10 cellular contexts compared by ENCODE assay signal in genomic region chr20:3784226-3784853, GRCh38. TPM values are rescaled to one million over a fixed set of nuclear protein-coding genes. Genes with fewer than 3 reads are reported as not detected.
DNase-seq lines count a peak whose midpoint lies in the region; ATAC-seq and TF ChIP-seq lines count a peak whose summit lies in the region.
"Had no signal": no experiment of that assay in that cellular context is flagged by ENCODE, and none has a peak within 500 bp of the region (broad histone marks: within the 10 kb centered on the region; RNA-seq: fewer than 3 reads in every experiment).

No MANE protein-coding gene starts in this region.

- POLR2A ChIA-PET in A673 (lab: Charles Lee; ENCODE audit: low non-redundant PET), result no interaction called here

- peak overlapping the region; percentile 58 for H3K27ac ChIP-seq in A673 (ENCODE audit: low read depth, low read length, poor library complexity, severe bottlenecking)
- H3K27ac ChIP-seq in H9 (ENCODE audit: insufficient read length, low read depth, low read length), result no peak overlapping the region

- no peak overlapping the region for H2BK12ac ChIP-seq in H9 (ENCODE audit: insufficient read length, low read depth, low read length)

- H3K9me3 ChIP-seq in A673 (ENCODE audit: low read depth, low read length, poor library complexity, severe bottlenecking) (no peaks in the 10 kb centered on the region), H9 (ENCODE audit: control insufficient read depth, low read depth, low read length) (no peaks in the 10 kb centered on the region)

- WGBS in H9 (ENCODE audit: extremely low coverage, insufficient read length, low lambda C conversion rate), result no CpG with 5 or more reads among the region's 17 CpGs

- peaks cover 21 to 32% of the 10 kb centered on the region in 2 experiments for H3K4me1 Mint-ChIP-seq in H9
- H3K4me1 Mint-ChIP-seq in brain, result peaks cover 78% of the 10 kb centered on the region
- H3K4me1 Mint-ChIP-seq in naive B cell, result peaks cover 48 to 60% (median 60%) of the 10 kb centered on the region in 3 donors

- peak overlapping the region; percentile 8 to 40; a peak in 4 of 5 replicates for H3K4me3 Mint-ChIP-seq in H9
- peak overlapping the region; percentile 58 to 78 (median 72) for H3K4me3 Mint-ChIP-seq in brain
- peak overlapping the region in 6 of 8 donors; percentile 30 to 71 (median 54) for H3K4me3 Mint-ChIP-seq in naive B cell

- H3K27me3 Mint-ChIP-seq in H9 (ENCODE audit: low read depth) (peaks cover 38% of the 10 kb centered on the region), brain (peaks cover 21% of the 10 kb centered on the region), naive B cell (peaks cover 0 to 5% (median 0%) of the 10 kb centered on the region in 3 donors)

- H3K23me2 ChIP-seq in H9 (ENCODE audit: insufficient read length, low read depth, low read length, poor library complexity, severe bottlenecking), result peaks cover 10% of the 10 kb centered on the region

- TF ChIP-seq CTCF in A673 (conservative IDR thresholded peaks at IDR 0.05; ENCODE audit: low read depth, low read length) (no peak), H9 (conservative IDR thresholded peaks at IDR 0.05) (no peak), brain (conservative IDR thresholded peaks at IDR 0.05) (no peak), omental fat pad (IDR thresholded peaks at IDR 0.05) (no peak)

- H3K27me3 ChIP-seq in A673 (replicated peaks; ENCODE audit: insufficient read depth, low read depth, low read length, poor library complexity) (peaks cover 3% of the 10 kb centered on the region), H9 (ENCODE audit: insufficient read depth, low read length) (peaks cover 2% of the 10 kb centered on the region; the same call in 1 of the 2 replicates)

- H3K4me2 ChIP-seq in H9 (ENCODE audit: insufficient read depth, insufficient read length, low read length), result no peak overlapping the region

- H3K14ac ChIP-seq in H9 (ENCODE audit: insufficient read depth, low read length), result no peak overlapping the region

- no peak overlapping the region for H2AK5ac ChIP-seq in H9 (ENCODE audit: insufficient read length, low read length)

- H4K5ac ChIP-seq in H9 (ENCODE audit: insufficient read length, low read depth, low read length), result no peak overlapping the region

- no peak overlapping the region for H3K18ac ChIP-seq in H9 (ENCODE audit: insufficient read length, low read depth, low read length)

- no peaks in the 10 kb centered on the region for H3K79me1 ChIP-seq in H9 (ENCODE audit: insufficient read depth, low read depth, low read length, poor library complexity, severe bottlenecking)

- no peak overlapping the region for H2BK5ac ChIP-seq in H9 (ENCODE audit: insufficient read length, low read length)

- no peak overlapping the region for H2BK15ac ChIP-seq in H9 (ENCODE audit: low read depth, low read length)

- peaks cover 5 to 12% (median 8%) of the 10 kb centered on the region in 3 experiments for H3K36me3 Mint-ChIP-seq in H9 (ENCODE audit: insufficient read depth in 1 of 3, low read depth in 3 of 3)
- H3K36me3 Mint-ChIP-seq in brain, result peaks cover 8% of the 10 kb centered on the region
- no peaks in the 10 kb centered on the region for H3K36me3 Mint-ChIP-seq in naive B cell

- H3K36me3 ChIP-seq in A673 (ENCODE audit: insufficient read depth, low read length, poor library complexity, severe bottlenecking), result no peaks in the 10 kb centered on the region

- ATAC-seq in naive B cell (ENCODE audit: low read depth in 2 of 2) (no peak), HG03025 (IDR thresholded peaks at IDR 0.05; ENCODE audit: low FRiP score, unreplicated experiment) (no peak), omental fat pad (ENCODE audit: low FRiP score) (no peak)

- H2BK120ac ChIP-seq in H9 (ENCODE audit: low read depth, low read length, poor library complexity, severe bottlenecking), result no peak overlapping the region

- H2AFZ ChIP-seq in H9 (ENCODE audit: low read length), result no peak overlapping the region

- H3K9me3 Mint-ChIP-seq in H9 (no peaks in the 10 kb centered on the region), brain (peaks cover 0 to 2% (median 0%) of the 10 kb centered on the region in 5 experiments), naive B cell (no peaks in the 10 kb centered on the region)

- DNase-seq in A673 (ENCODE audit: low spot score) (no peak), H9 (no peak), naive B cell (no peak), occipital lobe (lab: John Stamatoyannopoulos, UW) (no peak), NCI-H2081 treated with DMSO at 0.1 percent for 48 hours (lab: John Stamatoyannopoulos, UW) (no peak), omental fat pad (ENCODE audit: low spot score) (no peak)
- DNase-seq: amniotic stem cell had no signal

- H3T11ph ChIP-seq in H9 (ENCODE audit: low read length), result no peak overlapping the region

- no peaks in the 10 kb centered on the region for H3K79me2 ChIP-seq in H9 (ENCODE audit: insufficient read depth, low read length)

- no peak overlapping the region for H3K4ac ChIP-seq in H9 (ENCODE audit: low read depth, low read length)

- CTCF ChIA-PET in A673 (lab: Charles Lee), result no interaction called here

- no peak overlapping the region for H4K91ac ChIP-seq in H9 (ENCODE audit: insufficient read length, low read depth, low read length)

- no peak overlapping the region for H4K8ac ChIP-seq in H9 (replicated peaks; ENCODE audit: insufficient read length, low read depth, low read length)

- H3K4me3 ChIP-seq in A673 (ENCODE audit: low read depth, low read length, poor library complexity, severe bottlenecking), result peak overlapping the region; percentile 84

- BruUV-seq in A673 (replicated peaks; lab: Mats Ljungman, UMichigan), result TSS peak; percentile 88

- peaks cover 27% of the 10 kb centered on the region for H3K4me1 ChIP-seq in A673 (ENCODE audit: insufficient read depth, low read length, poor library complexity, severe bottlenecking)
- H3K4me1 ChIP-seq in H9 (ENCODE audit: insufficient read depth, low read length), result no peaks in the 10 kb centered on the region

- H3K56ac ChIP-seq in H9 (ENCODE audit: insufficient read length, low read depth, low read length), result no peak overlapping the region

- no peaks in the 10 kb centered on the region for H4K20me1 ChIP-seq in H9 (ENCODE audit: control insufficient read depth, insufficient read depth, insufficient read length)

- intact Hi-C loops in A673 (cut with micrococcal nuclease; ENCODE audit: unreplicated experiment), result no loop called here

- H3K9ac ChIP-seq in H9 (ENCODE audit: extremely low read depth, insufficient read length, low read length), result no peak overlapping the region

- no peak overlapping the region for H3K27ac Mint-ChIP-seq in H9
- H3K27ac Mint-ChIP-seq in brain, result peak overlapping the region in 4 of 5 experiments; percentile 67 to 85 (median 76)
- H3K27ac Mint-ChIP-seq in naive B cell, result peak overlapping the region in 5 of 6 donors; percentile 21 to 97 (median 78)

- H3K23ac ChIP-seq in H9 (ENCODE audit: insufficient read length, low read depth, low read length), result no peak overlapping the region

- H2BK20ac ChIP-seq in H9 (ENCODE audit: low read depth, low read length, poor library complexity, severe bottlenecking), result no peak overlapping the region

RNA-seq across cellular contexts. Expression of gene CENPB, which starts 2.2 kb away (rescaled TPM):
- total RNA-seq in A673 (2021) (101 and 108 TPM in 2 replicates), H9 (2021) (63.1 and 64.0 TPM in 2 replicates), occipital lobe (55.4 TPM), omental fat pad (10 to 100 TPM; 52.2 to 98.4 (median 76.8) TPM)
- polyA plus RNA-seq in brain (ENCODE audit: insufficient read depth, low read depth, low replicate concordance) (122 TPM), naive B cell (ENCODE audit: low read depth in 6 of 6) (1 to 10 TPM in 5 of 6 donors, under 1 TPM in 1; 0.27 to 2.2 (median 1.6) TPM)

RNA-seq across cellular contexts. Expression of gene SPEF1, which starts 3.1 kb away (rescaled TPM):
- total RNA-seq in A673 (2021), result 0.26 and 0.49 TPM in 2 replicates
- total RNA-seq in H9 (2021), result 0.22 and 0.24 TPM in 2 replicates
- 1.0 TPM for polyA plus RNA-seq in brain (ENCODE audit: insufficient read depth, low read depth, low replicate concordance)
- not detected for polyA plus RNA-seq in naive B cell (ENCODE audit: low read depth in 6 of 6)
- total RNA-seq in occipital lobe, result 0.16 TPM
- under 1 TPM in 1 of 4 donors, not detected in 3; 0.56 TPM for total RNA-seq in omental fat pad
- total RNA-seq: Daoy had no signal

RNA-seq across cellular contexts. Expression of gene CDC25B, which starts 11.8 kb away (rescaled TPM):
- total RNA-seq in A673 (2021) (113 and 119 TPM in 2 replicates), H9 (2021) (22.9 and 24.0 TPM in 2 replicates), occipital lobe (4.5 TPM), omental fat pad (10 to 100 TPM; 11.7 to 44.3 (median 25.6) TPM)
- polyA plus RNA-seq in brain (ENCODE audit: insufficient read depth, low read depth, low replicate concordance) (139 TPM), naive B cell (ENCODE audit: low read depth in 6 of 6) (10 to 100 TPM; 13.0 to 22.1 (median 19.5) TPM)

RNA-seq across cellular contexts. Expression of gene ADISSP, which starts 16.8 kb away (rescaled TPM):
- total RNA-seq in A673 (2021) (75.7 and 80.3 TPM in 2 replicates), H9 (2021) (79.2 and 80.9 TPM in 2 replicates), occipital lobe (18.9 TPM), omental fat pad (10 to 100 TPM; 19.7 to 32.3 (median 30.3) TPM)
- polyA plus RNA-seq in brain (ENCODE audit: insufficient read depth, low read depth, low replicate concordance) (54.2 TPM), naive B cell (ENCODE audit: low read depth in 6 of 6) (10 to 100 TPM; 17.3 to 24.9 (median 20.8) TPM)

RNA-seq across cellular contexts. Expression of gene AP5S1, which starts 36.0 kb away (rescaled TPM):
- total RNA-seq in A673 (2021) (15.0 and 17.5 TPM in 2 replicates), H9 (2021) (3.9 and 4.1 TPM in 2 replicates), occipital lobe (5.5 TPM), omental fat pad (10 to 100 TPM; 10.9 to 19.2 (median 11.4) TPM)
- polyA plus RNA-seq in brain (ENCODE audit: insufficient read depth, low read depth, low replicate concordance) (15.1 TPM), naive B cell (ENCODE audit: low read depth in 6 of 6) (10 to 100 TPM; 11.1 to 33.6 (median 13.5) TPM)

Comparison
In these comparisons a context has a peak if more than half of its experiments do, and no peak if none do; other contexts are left out.
1. H3K27ac Mint-ChIP-seq: peak in brain (4 of 5) and naive B cell (5 of 6); none in H9 (0 of 3).
2. Peak in every context shown above with its lines, with median percentiles within 50 percentile points of each other: H3K4me3 Mint-ChIP-seq.